ENCODE assay signal across 1 cellular context in the genomic region with DNA sequence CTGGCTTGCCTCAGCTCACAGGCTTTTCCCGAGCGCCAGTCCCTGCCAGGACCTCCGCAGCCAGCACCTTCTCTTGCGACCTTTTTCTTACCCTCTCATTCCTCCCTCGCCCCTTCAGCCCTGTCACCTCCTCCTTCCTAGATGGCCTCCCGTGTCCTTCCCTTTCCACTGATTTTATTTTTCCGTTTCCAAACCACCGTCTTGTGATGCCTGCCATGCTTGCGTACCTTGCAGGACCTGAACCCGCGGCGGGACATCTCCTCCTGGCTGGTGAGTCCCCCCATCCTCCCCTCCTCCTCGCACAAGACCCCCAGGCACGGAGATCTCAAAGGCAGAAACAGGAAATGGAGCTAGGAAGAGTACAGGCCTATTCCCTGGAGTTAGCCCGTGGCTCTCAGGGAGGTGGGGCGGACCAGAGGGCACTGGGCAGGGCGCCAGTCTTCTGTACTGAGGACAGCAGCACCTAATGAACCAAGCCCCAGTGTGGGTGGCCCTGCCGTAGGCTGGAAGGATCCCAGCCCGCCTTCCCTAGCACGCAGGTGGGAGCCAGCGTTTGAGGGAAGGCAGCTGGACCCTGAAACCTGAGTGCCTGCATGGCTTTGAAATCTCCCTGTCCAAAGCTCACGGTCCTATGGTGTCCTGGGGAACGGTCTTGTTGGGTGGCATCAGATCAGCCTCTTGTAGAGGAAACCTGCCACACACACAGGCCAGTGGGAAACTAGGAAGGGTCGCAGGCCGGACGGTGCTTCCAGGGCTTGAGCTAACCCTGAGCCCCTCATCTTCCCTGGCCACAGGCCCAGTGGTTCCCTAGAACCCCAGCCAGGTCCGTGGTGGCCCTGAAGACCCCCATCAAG.
TF ChIP-seq lines count a peak whose summit lies in the region.

No MANE protein-coding gene starts in this region.

TF ChIP-seq in HepG2, 621 proteins besides CTCF, POLR2A, EP300 and RAD21 (continued from another document and continues in another):
- peak; percentile 73 for TF ChIP-seq ZNF407 (CRISPR knock-in tag; IDR thresholded peaks at IDR 0.05; ENCODE audit: not compliant biosample characterization)
- TF ChIP-seq ELF1 (CRISPR knock-in tag; IDR thresholded peaks at IDR 0.05), result peak; percentile 77
- TF ChIP-seq ZNF225 (CRISPR knock-in tag; IDR thresholded peaks at IDR 0.05), result peak; percentile 33; the same call in 1 of the 2 replicates
- TF ChIP-seq ZNF788 (CRISPR knock-in tag; IDR thresholded peaks at IDR 0.05; ENCODE audit: borderline replicate concordance), result peak; percentile 65
- 0 out of 2 replicates have a peak, but pooled peaks have one; percentile 11 for TF ChIP-seq BATF2 (CRISPR knock-in tag; IDR thresholded peaks at IDR 0.05)
- TF ChIP-seq HDAC6 (IDR thresholded peaks at IDR 0.05; ENCODE audit: low read depth, low read length), result no peak
- no peak for TF ChIP-seq SATB2 (CRISPR knock-in tag; IDR thresholded peaks at IDR 0.05)
- peak; percentile 10; the same call in 1 of the 2 replicates for TF ChIP-seq CBX5 (CRISPR knock-in tag; IDR thresholded peaks at IDR 0.05; ENCODE audit: borderline replicate concordance)
- TF ChIP-seq ZNF646 (CRISPR knock-in tag; IDR thresholded peaks at IDR 0.05), result peak; percentile 22; the same call in 1 of the 2 replicates
- peak; percentile 25; the same call in 1 of the 2 replicates for TF ChIP-seq KLF9 (CRISPR knock-in tag; IDR thresholded peaks at IDR 0.05; ENCODE audit: low read depth)
- TF ChIP-seq, protein P1, sequence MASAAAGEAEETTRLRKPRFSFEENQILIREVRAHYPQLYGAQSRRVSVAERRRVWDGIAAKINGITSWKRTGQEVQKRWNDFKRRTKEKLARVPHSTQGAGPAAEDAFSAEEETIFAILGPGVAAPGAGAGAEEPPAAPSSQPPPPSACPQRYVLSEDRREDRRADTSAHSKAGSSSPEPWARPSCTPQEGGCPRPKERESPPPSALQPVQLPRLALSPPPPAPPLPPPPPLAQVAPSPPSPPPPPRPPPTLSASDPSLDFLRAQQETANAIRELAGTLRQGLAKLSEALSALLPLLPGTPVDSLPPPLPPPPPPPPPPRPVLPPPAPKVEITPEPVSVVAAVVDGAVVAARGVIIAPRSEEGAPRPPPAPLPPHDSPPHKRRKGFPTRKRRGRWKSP (CRISPR knock-in tag; IDR thresholded peaks at IDR 0.05), result no peak
- no peak for TF ChIP-seq ZNF362 (CRISPR knock-in tag; IDR thresholded peaks at IDR 0.05; ENCODE audit: borderline replicate concordance)
- TF ChIP-seq DPF2 (CRISPR knock-in tag; IDR thresholded peaks at IDR 0.05; ENCODE audit: borderline replicate concordance, low read depth), result peak; percentile 37; the same call in 1 of the 2 replicates
- no peak for TF ChIP-seq ATRX (CRISPR knock-in tag; IDR thresholded peaks at IDR 0.05; ENCODE audit: borderline replicate concordance)
- no peak for TF ChIP-seq TCF12 (IDR thresholded peaks at IDR 0.05)
- no peak for TF ChIP-seq TCF12 (CRISPR knock-in tag; IDR thresholded peaks at IDR 0.05)
- no peak for TF ChIP-seq ZNF672 (CRISPR knock-in tag; IDR thresholded peaks at IDR 0.05)
- TF ChIP-seq KAT2B (IDR thresholded peaks at IDR 0.05; ENCODE audit: borderline replicate concordance, low read depth, low read length), result no peak
- no peak for TF ChIP-seq SYNCRIP (IDR thresholded peaks at IDR 0.05; ENCODE audit: insufficient read depth, low read depth, low read length)
- no peak for TF ChIP-seq HNRNPLL (IDR thresholded peaks at IDR 0.05; ENCODE audit: low read depth, low read length, poor library complexity, severe bottlenecking)
- TF ChIP-seq KAT8 (CRISPR knock-in tag; IDR thresholded peaks at IDR 0.05), result peak; percentile 58; the same call in 1 of the 2 replicates
- TF ChIP-seq ZSCAN20 (CRISPR knock-in tag; IDR thresholded peaks at IDR 0.05; ENCODE audit: borderline replicate concordance), result no peak
- peak; percentile 47; the same call in 1 of the 2 replicates for TF ChIP-seq CREBL2 (CRISPR knock-in tag; IDR thresholded peaks at IDR 0.05; ENCODE audit: borderline replicate concordance)
- TF ChIP-seq IRX3 (CRISPR knock-in tag; IDR thresholded peaks at IDR 0.05; ENCODE audit: borderline replicate concordance, low read depth), result 0 out of 2 replicates have a peak, but pooled peaks have one; percentile 16
- no peak for TF ChIP-seq ZNF30 (CRISPR knock-in tag; IDR thresholded peaks at IDR 0.05)
- peak; percentile 69 for TF ChIP-seq TAF1 (CRISPR knock-in tag; IDR thresholded peaks at IDR 0.05)
- TF ChIP-seq, protein P2, sequence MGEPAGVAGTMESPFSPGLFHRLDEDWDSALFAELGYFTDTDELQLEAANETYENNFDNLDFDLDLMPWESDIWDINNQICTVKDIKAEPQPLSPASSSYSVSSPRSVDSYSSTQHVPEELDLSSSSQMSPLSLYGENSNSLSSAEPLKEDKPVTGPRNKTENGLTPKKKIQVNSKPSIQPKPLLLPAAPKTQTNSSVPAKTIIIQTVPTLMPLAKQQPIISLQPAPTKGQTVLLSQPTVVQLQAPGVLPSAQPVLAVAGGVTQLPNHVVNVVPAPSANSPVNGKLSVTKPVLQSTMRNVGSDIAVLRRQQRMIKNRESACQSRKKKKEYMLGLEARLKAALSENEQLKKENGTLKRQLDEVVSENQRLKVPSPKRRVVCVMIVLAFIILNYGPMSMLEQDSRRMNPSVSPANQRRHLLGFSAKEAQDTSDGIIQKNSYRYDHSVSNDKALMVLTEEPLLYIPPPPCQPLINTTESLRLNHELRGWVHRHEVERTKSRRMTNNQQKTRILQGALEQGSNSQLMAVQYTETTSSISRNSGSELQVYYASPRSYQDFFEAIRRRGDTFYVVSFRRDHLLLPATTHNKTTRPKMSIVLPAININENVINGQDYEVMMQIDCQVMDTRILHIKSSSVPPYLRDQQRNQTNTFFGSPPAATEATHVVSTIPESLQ (CRISPR knock-in tag; conservative IDR thresholded peaks at IDR 0.05), result no peak
- TF ChIP-seq BORCS8-MEF2B (CRISPR knock-in tag; IDR thresholded peaks at IDR 0.05), result peak; percentile 89; the same call in 1 of the 2 replicates
- no peak for TF ChIP-seq MTA3 (CRISPR knock-in tag; IDR thresholded peaks at IDR 0.05)
- no peak; the same call in 1 of the 2 replicates for TF ChIP-seq ZNF550 (CRISPR knock-in tag; IDR thresholded peaks at IDR 0.05; ENCODE audit: borderline replicate concordance)
- TF ChIP-seq ZNF354B (CRISPR knock-in tag; IDR thresholded peaks at IDR 0.05), result peak; percentile 85; the same call in 1 of the 2 replicates
- TF ChIP-seq NFKB2 (CRISPR knock-in tag; IDR thresholded peaks at IDR 0.05; ENCODE audit: borderline replicate concordance), result peak; percentile 29; the same call in 1 of the 2 replicates
- TF ChIP-seq GFI1 (CRISPR knock-in tag; IDR thresholded peaks at IDR 0.05; ENCODE audit: borderline replicate concordance), result 0 out of 2 replicates have a peak, but pooled peaks have one; percentile 50
- TF ChIP-seq HHEX (CRISPR knock-in tag; IDR thresholded peaks at IDR 0.05), result no peak
- TF ChIP-seq ZFP37 (CRISPR knock-in tag; IDR thresholded peaks at IDR 0.05; ENCODE audit: borderline replicate concordance), result no peak
- TF ChIP-seq ZNF121 (CRISPR knock-in tag; IDR thresholded peaks at IDR 0.05), result peak; percentile 15; the same call in 1 of the 2 replicates
- TF ChIP-seq ZNF567 (CRISPR knock-in tag; IDR thresholded peaks at IDR 0.05; ENCODE audit: borderline replicate concordance), result no peak
